ENCODE assay signal across 7 cellular contexts in genomic region chr13:49627831-49628652, GRCh38. TPM values are rescaled to one million over a fixed set of nuclear protein-coding genes. Genes with fewer than 3 reads are reported as not detected.
A peak's percentile ranks its signal among the peaks of the same experiment; 100 is the strongest.
DNase-seq lines count a peak whose midpoint lies in the region; ATAC-seq, FAIRE-seq and TF ChIP-seq lines count a peak whose summit lies in the region.

TSS of gene ARL11 (plus strand) at chr13:49628507. CDS start at chr13:49630448, 1,941 bp downstream.

- BruUV-seq in mammary epithelial cell (replicated peaks; lab: Mats Ljungman, UMichigan), result no TSS peak

- DNase-seq in GM19239 (ENCODE audit: insufficient read length, low spot score) (peak; percentile 64), mammary epithelial cell (no peak), mesothelial cell of epicardium (ENCODE audit: low spot score in 2 of 2, unreplicated experiment in 2 of 2) (no peak), stomach (peak; percentile 56), omental fat pad (ENCODE audit: low spot score) (no peak)

- ATAC-seq in HG03139 (IDR thresholded peaks at IDR 0.05; ENCODE audit: unreplicated experiment) (peak; percentile 96), omental fat pad (ENCODE audit: low FRiP score) (no peak)

- no peaks in the 10 kb centered on the region for H4K20me1 ChIP-seq in mammary epithelial cell (ENCODE audit: insufficient read depth, low read length)

- 65% methylated on average over 15 of the region's 17 CpGs for WGBS in mammary epithelial cell (ENCODE audit: low coverage, missing lambda C conversion rate)
- WGBS in stomach, 5 donors, result 48 to 55% (median 49%) methylated on average over 17 of the region's 17 CpGs

- peak within 1 kb of the TSS; percentile 84 for H3K27ac Mint-ChIP-seq in T-helper 1 cell treated with Interleukin-12 subunit alpha and Interleukin-12 subunit beta and Interleukin-4 antibody, amounts not matched to agents 30 μg/mL and 1 μg/mL, for 36 hours
- no peak within 1 kb of the TSS for H3K27ac Mint-ChIP-seq in mesothelial cell of epicardium

- no peak within 1 kb of the TSS for H3K4me3 ChIP-seq in mammary epithelial cell (replicated peaks in 1 of 3; ENCODE audit: insufficient read depth in 1 of 3, low read depth in 2 of 3, low read length in 3 of 3)
- peak within 1 kb of the TSS; percentile 11 to 41 (median 30) for H3K4me3 ChIP-seq in stomach

- no peaks in the 10 kb centered on the region for H3K9me3 ChIP-seq in mammary epithelial cell (replicated peaks; ENCODE audit: insufficient read depth, low read length)
- H3K9me3 ChIP-seq in stomach, result no peaks in the 10 kb centered on the region

- peak within 1 kb of the TSS; percentile 48 for H2AFZ ChIP-seq in mammary epithelial cell (ENCODE audit: low read depth, low read length)

- TF ChIP-seq CTCF in mammary epithelial cell (conservative IDR thresholded peaks at IDR 0.05 in 1 of 2, IDR thresholded peaks at IDR 0.05 in 1 of 2; ENCODE audit: extremely low read depth in 1 of 2, insufficient read depth in 1 of 2, low read depth in 1 of 2, low read length in 2 of 2) (no peak), mesothelial cell of epicardium (IDR thresholded peaks at IDR 0.05; ENCODE audit: unreplicated experiment) (no peak), stomach (IDR thresholded peaks at IDR 0.05) (no peak), omental fat pad (IDR thresholded peaks at IDR 0.05) (no peak)

- no peak within 1 kb of the TSS for H3K4me2 ChIP-seq in mammary epithelial cell (ENCODE audit: insufficient read depth, low read depth, low read length)

- no peaks in the 10 kb centered on the region for H3K27me3 ChIP-seq in mammary epithelial cell (ENCODE audit: insufficient read depth, low read length)
- no peaks in the 10 kb centered on the region for H3K27me3 ChIP-seq in stomach

- H3K9ac ChIP-seq in mammary epithelial cell (ENCODE audit: insufficient read depth, low read length), result no peak within 1 kb of the TSS

- TF ChIP-seq POLR2A in stomach (IDR thresholded peaks at IDR 0.05), result no peak

- in situ Hi-C loops in mammary epithelial cell (cut with MboI; ENCODE audit: low sequenced_read_pairs in 2 of 2), result no loop called here

- H3K4me1 Mint-ChIP-seq in T-helper 1 cell treated with Interleukin-12 subunit alpha and Interleukin-12 subunit beta and Interleukin-4 antibody, amounts not matched to agents 30 μg/mL and 1 μg/mL, for 36 hours (ENCODE audit: low read depth), result peaks cover 17% of the 10 kb centered on the region
- H3K4me1 Mint-ChIP-seq in mesothelial cell of epicardium, result peaks cover 8% of the 10 kb centered on the region

- H3K27me3 Mint-ChIP-seq in T-helper 1 cell treated with Interleukin-12 subunit alpha and Interleukin-12 subunit beta and Interleukin-4 antibody, amounts not matched to agents 30 μg/mL and 1 μg/mL, for 36 hours (ENCODE audit: low read depth), result no peaks in the 10 kb centered on the region
- H3K27me3 Mint-ChIP-seq in mesothelial cell of epicardium (ENCODE audit: low read depth), result no peaks in the 10 kb centered on the region

- peak; percentile 94 for FAIRE-seq in GM19239 (lab: Jason Lieb, UNC)

- no peaks in the 10 kb centered on the region for H3K79me2 ChIP-seq in mammary epithelial cell (ENCODE audit: insufficient read depth, low read length)

- peak within 1 kb of the TSS; percentile 86 for H3K4me3 Mint-ChIP-seq in T-helper 1 cell treated with Interleukin-12 subunit alpha and Interleukin-12 subunit beta and Interleukin-4 antibody, amounts not matched to agents 30 μg/mL and 1 μg/mL, for 36 hours
- peak within 1 kb of the TSS; percentile 45 for H3K4me3 Mint-ChIP-seq in mesothelial cell of epicardium

- H3K9me3 Mint-ChIP-seq in T-helper 1 cell treated with Interleukin-12 subunit alpha and Interleukin-12 subunit beta and Interleukin-4 antibody, amounts not matched to agents 30 μg/mL and 1 μg/mL, for 36 hours, result no peaks in the 10 kb centered on the region
- no peaks in the 10 kb centered on the region for H3K9me3 Mint-ChIP-seq in mesothelial cell of epicardium

- H3K4me1 ChIP-seq in mammary epithelial cell (ENCODE audit: insufficient read depth, low read length) (peaks cover 3% of the 10 kb centered on the region), stomach (peaks cover 0 to 26% (median 8%) of the 10 kb centered on the region in 4 donors)

- no peak for TF ChIP-seq EP300 in stomach (IDR thresholded peaks at IDR 0.05)

- H3K36me3 ChIP-seq in mammary epithelial cell (ENCODE audit: insufficient read depth, low read length) (no peaks in the 10 kb centered on the region), stomach (no peaks in the 10 kb centered on the region)

- intact Hi-C loops in mammary epithelial cell (cut with micrococcal nuclease) (no loop called here), stomach (cut with DNase I; ENCODE audit: low total_unique reads) (no loop called here)

- H3K36me3 Mint-ChIP-seq in T-helper 1 cell treated with Interleukin-12 subunit alpha and Interleukin-12 subunit beta and Interleukin-4 antibody, amounts not matched to agents 30 μg/mL and 1 μg/mL, for 36 hours (ENCODE audit: low read depth), result peaks cover 2% of the 10 kb centered on the region
- no peaks in the 10 kb centered on the region for H3K36me3 Mint-ChIP-seq in mesothelial cell of epicardium

- CTCF ChIA-PET in mammary epithelial cell (lab: Charles Lee; ENCODE audit: low non-redundant PET), result no interaction called here

- H3K27ac ChIP-seq in mammary epithelial cell (ENCODE audit: insufficient read depth, low read depth, low read length) (no peak within 1 kb of the TSS), stomach (peak within 1 kb of the TSS in 3 of 5 donors; percentile 33 to 66 (median 33))

- dilution Hi-C loops in mammary epithelial cell (cut with HindIII; ENCODE audit: low sequenced_read_pairs), result no loop called here

RNA-seq across cellular contexts. Expression of gene ARL11, which starts in this region (rescaled TPM):
- total RNA-seq in mammary epithelial cell (under 1 TPM in 1 of 2 donors, not detected in 1; under 0.01 TPM), mesothelial cell of epicardium (0.11 to 0.20 TPM (median 0.16 TPM) in 3 replicates), stomach (under 1 TPM in 3 of 5 donors, not detected in 2; under 0.01 to 0.37 (median 0.29) TPM), omental fat pad (1 to 10 TPM in 3 of 4 donors, under 1 TPM in 1; 0.93 to 4.9 (median 1.6) TPM)
- polyA plus RNA-seq in mammary epithelial cell (0.03 TPM), stomach (1 to 10 TPM in 1 of 3 donors, under 1 TPM in 2; 0.73 to 1.2 (median 0.92) TPM)
- polyA minus RNA-seq in mammary epithelial cell, result not detected

Comparison
In these comparisons a context has a peak if more than half of its experiments do, and no peak if none do; other contexts are left out.
1. DNase-seq: peak in GM19239 (single experiment) and stomach (single experiment); none in mammary epithelial cell (single experiment), mesothelial cell of epicardium (0 of 2) and omental fat pad (single experiment).
2. H3K4me3 ChIP-seq: peak in stomach (4 of 4); none in mammary epithelial cell (0 of 3).